Comparison of ENCODE assay signal across 2 cellular contexts in genomic region chr3:171372694-171373093, GRCh38.
TF ChIP-seq lines count a peak whose summit lies in the region.

No MANE protein-coding gene starts in this region.

TF ChIP-seq in SK-N-SH treated with all-trans-retinoic acid at 6 μM for 48 hours, 23 proteins besides CTCF, POLR2A, EP300 and RAD21 (continued from another document):
- TF ChIP-seq POU6F1 (CRISPR knock-in tag; IDR thresholded peaks at IDR 0.05; ENCODE audit: borderline replicate concordance, low read depth): no peak

TF ChIP-seq in K562, 482 proteins besides CTCF, POLR2A, EP300 and RAD21 (continued from another document):
- TF ChIP-seq ZBTB34 (CRISPR knock-in tag; IDR thresholded peaks at IDR 0.05): no peak
- peak; percentile 19; the same call in 1 of the 2 replicates for TF ChIP-seq MAFK (IDR thresholded peaks at IDR 0.05; ENCODE audit: low read length)
- TF ChIP-seq CBFA2T2 (conservative IDR thresholded peaks at IDR 0.05): no peak
- no peak for TF ChIP-seq RCOR1 (IDR thresholded peaks at IDR 0.05; ENCODE audit: borderline replicate concordance in 1 of 2, low read depth in 2 of 2, low read length in 2 of 2)
- no peak for TF ChIP-seq THRAP3 (IDR thresholded peaks at IDR 0.05; ENCODE audit: borderline replicate concordance)
- no peak for TF ChIP-seq TSHZ1 (CRISPR knock-in tag; IDR thresholded peaks at IDR 0.05)
- TF ChIP-seq CCNT2 (IDR thresholded peaks at IDR 0.05; ENCODE audit: borderline replicate concordance, extremely low read depth, insufficient read length, low read depth, low read length): no peak
- TF ChIP-seq HDGF (IDR thresholded peaks at IDR 0.05): no peak
- no peak for TF ChIP-seq ZBTB8A (IDR thresholded peaks at IDR 0.05; ENCODE audit: partially characterized antibody)
- TF ChIP-seq MED1 (CRISPR knock-in tag; IDR thresholded peaks at IDR 0.05; ENCODE audit: borderline replicate concordance): no peak
- no peak for TF ChIP-seq NKRF (IDR thresholded peaks at IDR 0.05; ENCODE audit: borderline replicate concordance)
- TF ChIP-seq PYGO2 (tag; IDR thresholded peaks at IDR 0.05): no peak
- TF ChIP-seq CGGBP1 (CRISPR knock-in tag; IDR thresholded peaks at IDR 0.05): no peak
- peak; percentile 67; the same call in 1 of the 2 replicates for TF ChIP-seq C11orf30 (IDR thresholded peaks at IDR 0.05; ENCODE audit: low read depth)
- TF ChIP-seq ZSCAN32 (CRISPR knock-in tag; IDR thresholded peaks at IDR 0.05): no peak
- no peak for TF ChIP-seq HDAC3 (IDR thresholded peaks at IDR 0.05; ENCODE audit: borderline replicate concordance, partially characterized antibody)
- TF ChIP-seq ZNF699 (CRISPR knock-in tag; IDR thresholded peaks at IDR 0.05; ENCODE audit: insufficient replicate concordance): no peak
- peak; percentile 66 for TF ChIP-seq ZNF316 (IDR thresholded peaks at IDR 0.05)
- TF ChIP-seq ATF3 (IDR thresholded peaks at IDR 0.05): peak; percentile 48
- no peak for TF ChIP-seq ATF3 (CRISPR knock-in tag; conservative IDR thresholded peaks at IDR 0.05)
- TF ChIP-seq FOSL1 (tag; conservative IDR thresholded peaks at IDR 0.05): peak; percentile 42
